8 cellular contexts compared by ENCODE assay signal in the genomic region with DNA sequence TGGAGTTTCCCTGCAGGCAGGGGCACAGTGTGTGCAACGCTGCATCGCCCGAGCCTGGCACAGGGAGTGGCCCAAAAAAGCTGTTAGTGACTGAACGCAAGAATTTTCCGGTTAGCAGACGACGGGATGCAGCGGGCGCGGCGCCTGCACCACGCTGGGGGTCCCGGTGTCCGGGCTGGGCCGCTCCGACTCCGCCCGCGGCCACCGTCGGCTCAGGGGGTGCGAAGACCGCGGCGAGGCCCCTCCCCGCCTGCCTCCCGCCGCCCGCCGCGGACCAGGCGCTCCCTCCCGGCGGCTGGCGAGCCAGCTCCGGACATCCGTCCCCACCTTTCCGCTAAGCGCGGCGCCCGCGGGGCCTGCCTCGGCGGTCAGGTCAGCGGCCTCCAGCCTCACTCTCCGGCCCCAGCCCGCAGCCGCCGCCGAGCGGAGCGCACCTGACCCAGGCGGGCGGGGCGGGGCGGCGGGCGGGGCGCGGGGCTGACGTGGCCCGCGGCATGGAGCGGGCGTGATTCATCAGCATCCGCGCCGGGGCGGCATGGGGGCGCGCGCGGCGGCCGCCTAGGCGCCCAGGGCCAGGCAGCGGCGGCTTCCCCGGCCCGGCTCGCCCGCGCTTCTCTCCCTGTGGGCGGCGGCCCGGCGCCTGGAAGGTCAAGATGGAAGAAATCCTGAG. TPM values are rescaled to one million over a fixed set of nuclear protein-coding genes. Genes with fewer than 3 reads are reported as not detected.
A peak's percentile ranks its signal among the peaks of the same experiment; 100 is the strongest.
DNase-seq lines count a peak whose midpoint lies in the region; ATAC-seq, FAIRE-seq and TF ChIP-seq lines count a peak whose summit lies in the region.

A gene with protein sequence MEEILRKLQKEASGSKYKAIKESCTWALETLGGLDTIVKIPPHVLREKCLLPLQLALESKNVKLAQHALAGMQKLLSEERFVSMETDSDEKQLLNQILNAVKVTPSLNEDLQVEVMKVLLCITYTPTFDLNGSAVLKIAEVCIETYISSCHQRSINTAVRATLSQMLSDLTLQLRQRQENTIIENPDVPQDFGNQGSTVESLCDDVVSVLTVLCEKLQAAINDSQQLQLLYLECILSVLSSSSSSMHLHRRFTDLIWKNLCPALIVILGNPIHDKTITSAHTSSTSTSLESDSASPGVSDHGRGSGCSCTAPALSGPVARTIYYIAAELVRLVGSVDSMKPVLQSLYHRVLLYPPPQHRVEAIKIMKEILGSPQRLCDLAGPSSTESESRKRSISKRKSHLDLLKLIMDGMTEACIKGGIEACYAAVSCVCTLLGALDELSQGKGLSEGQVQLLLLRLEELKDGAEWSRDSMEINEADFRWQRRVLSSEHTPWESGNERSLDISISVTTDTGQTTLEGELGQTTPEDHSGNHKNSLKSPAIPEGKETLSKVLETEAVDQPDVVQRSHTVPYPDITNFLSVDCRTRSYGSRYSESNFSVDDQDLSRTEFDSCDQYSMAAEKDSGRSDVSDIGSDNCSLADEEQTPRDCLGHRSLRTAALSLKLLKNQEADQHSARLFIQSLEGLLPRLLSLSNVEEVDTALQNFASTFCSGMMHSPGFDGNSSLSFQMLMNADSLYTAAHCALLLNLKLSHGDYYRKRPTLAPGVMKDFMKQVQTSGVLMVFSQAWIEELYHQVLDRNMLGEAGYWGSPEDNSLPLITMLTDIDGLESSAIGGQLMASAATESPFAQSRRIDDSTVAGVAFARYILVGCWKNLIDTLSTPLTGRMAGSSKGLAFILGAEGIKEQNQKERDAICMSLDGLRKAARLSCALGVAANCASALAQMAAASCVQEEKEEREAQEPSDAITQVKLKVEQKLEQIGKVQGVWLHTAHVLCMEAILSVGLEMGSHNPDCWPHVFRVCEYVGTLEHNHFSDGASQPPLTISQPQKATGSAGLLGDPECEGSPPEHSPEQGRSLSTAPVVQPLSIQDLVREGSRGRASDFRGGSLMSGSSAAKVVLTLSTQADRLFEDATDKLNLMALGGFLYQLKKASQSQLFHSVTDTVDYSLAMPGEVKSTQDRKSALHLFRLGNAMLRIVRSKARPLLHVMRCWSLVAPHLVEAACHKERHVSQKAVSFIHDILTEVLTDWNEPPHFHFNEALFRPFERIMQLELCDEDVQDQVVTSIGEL (N-terminal part only) (plus strand): TSS at position 506 of the 670 bp plus-strand sequence. CDS start 148 bp downstream, at position 654.

- ATAC-seq in GM21367 (IDR thresholded peaks at IDR 0.05; ENCODE audit: unreplicated experiment), result peak; percentile 70

- TF ChIP-seq CTCF in C4-2B (conservative IDR thresholded peaks at IDR 0.05) (0 out of 2 replicates have a peak, but pooled peaks have one; percentile 10), WI38 (IDR thresholded peaks at IDR 0.05; ENCODE audit: low read depth, low read length) (no peak), bronchial epithelial cell (IDR thresholded peaks at IDR 0.05; ENCODE audit: insufficient read depth, low read length, severe bottlenecking) (no peak), kidney epithelial cell (IDR thresholded peaks at IDR 0.05; ENCODE audit: insufficient read depth, low read length, poor library complexity, severe bottlenecking) (no peak)

- no peak for FAIRE-seq in bronchial epithelial cell (lab: Jason Lieb, UNC)

- DNase-seq in HuH-7 (ENCODE audit: low spot score) (peak; percentile 89), bronchial epithelial cell (ENCODE audit: low read depth) (peak; percentile 17), kidney epithelial cell (ENCODE audit: low read depth) (no peak), COLO829 (ENCODE audit: low spot score) (no peak)
- DNase-seq in stimulated activated CD4-positive, alpha-beta T cell treated with anti-CD3 and anti-CD28 coated beads, Interleukin-15, amount 100 ng/mL, for 1 hour (ENCODE audit: low read depth in 1 of 2, low spot score in 1 of 2), result peak; percentile 7 to 50

- H3K27me3 ChIP-seq in bronchial epithelial cell (ENCODE audit: control insufficient read depth, insufficient read depth, low read length) (no peaks in the 10 kb centered on the region), kidney epithelial cell (ENCODE audit: control insufficient read depth, insufficient read depth, low read length) (no peaks in the 10 kb centered on the region)

- peak within 1 kb of the TSS; percentile 59 for H3K4me3 ChIP-seq in WI38 (ENCODE audit: low read depth, low read length)
- H3K4me3 ChIP-seq in bronchial epithelial cell (ENCODE audit: low read depth, low read length), result peak within 1 kb of the TSS; percentile 67
- peak within 1 kb of the TSS; percentile 59 for H3K4me3 ChIP-seq in kidney epithelial cell (ENCODE audit: low read depth, low read length)

- no peaks in the 10 kb centered on the region for H3K36me3 ChIP-seq in bronchial epithelial cell (ENCODE audit: control insufficient read depth, insufficient read depth, low read length)
- H3K36me3 ChIP-seq in kidney epithelial cell (ENCODE audit: control insufficient read depth, insufficient read depth, low read length), result no peaks in the 10 kb centered on the region

- peak within 1 kb of the TSS; percentile 99 for H3K27ac ChIP-seq in C4-2B

RNA-seq across cellular contexts. Expression of the gene that starts here (rescaled TPM):
- total RNA-seq in bronchial epithelial cell (10.3 and 14.2 TPM in 2 replicates), kidney epithelial cell (11.1 and 13.4 TPM in 2 replicates)

Comparison
In these comparisons a context has a peak if more than half of its experiments do, and no peak if none do; other contexts are left out.
1. DNase-seq: peak in HuH-7 (single experiment), bronchial epithelial cell (single experiment) and stimulated activated CD4-positive, alpha-beta T cell treated with anti-CD3 and anti-CD28 coated beads, Interleukin-15, amount 100 ng/mL, for 1 hour (2 of 2); none in kidney epithelial cell (single experiment) and COLO829 (single experiment).
2. Peak in every context shown above with its lines, with median percentiles within 50 percentile points of each other: H3K4me3 ChIP-seq.